17 cellular contexts compared by ENCODE assay signal in genomic region chr1:206578959-206579358, GRCh38. TPM values are rescaled to one million over a fixed set of nuclear protein-coding genes. Genes with fewer than 3 reads are reported as not detected.
A peak's percentile ranks its signal among the peaks of the same experiment; 100 is the strongest.
DNase-seq lines count a peak whose midpoint lies in the region; ATAC-seq and TF ChIP-seq lines count a peak whose summit lies in the region.
"Had no signal": no experiment of that assay in that cellular context is flagged by ENCODE, and none has a peak within 500 bp of the region (broad histone marks: within the 10 kb centered on the region; RNA-seq: fewer than 3 reads in every experiment).

No MANE protein-coding gene starts in this region.

- no peak for DNase-seq in activated naive CD4-positive, alpha-beta T cell treated with anti-CD3 and anti-CD28 coated beads, Interleukin-2, amount 10 ng/mL, durations not matched to agents 7 days and 5 days
- no peak for DNase-seq in activated naive CD4-positive, alpha-beta T cell treated with Interleukin-2 at 50 U/mL for 16 hours
- no peak for DNase-seq in Peyer's patch
- no peak for DNase-seq in effector memory CD4-positive, alpha-beta T cell
- DNase-seq in stimulated activated naive CD8-positive, alpha-beta T cell treated with anti-CD3 and anti-CD28 coated beads, Interleukin-15, amount 100 ng/mL, for 72 hours: no peak
- DNase-seq in dedifferentiated amniotic fluid mesenchymal stem cell (ENCODE audit: extremely low spot score): no peak
- no peak for DNase-seq in prostate gland (ENCODE audit: low spot score)
- DNase-seq: activated CD4-positive, alpha-beta T cell treated with anti-CD3 and anti-CD28 coated beads for 48 hours; BE2C; effector CD4-positive, alpha-beta T cell; H9; islet precursor cell; NCI-H2081; stimulated activated CD4-positive, alpha-beta T cell treated with anti-CD3 and anti-CD28 coated beads, Interleukin-2, amount 100 ng/mL, for 48 hours; stimulated activated naive CD4-positive, alpha-beta T cell; SW 1271 had no signal

- H3K9me3 ChIP-seq in Peyer's patch (no peaks in the 10 kb centered on the region), prostate gland (no peaks in the 10 kb centered on the region)
- no peaks in the 10 kb centered on the region for H3K9me3 ChIP-seq in effector memory CD4-positive, alpha-beta T cell (ENCODE audit: control insufficient read depth, low read length)
- H3K9me3 ChIP-seq: BE2C had no signal

- H3K27me3 Mint-ChIP-seq in activated naive CD4-positive, alpha-beta T cell treated with anti-CD3 and anti-CD28 coated beads, Interleukin-2, amount 10 ng/mL, durations not matched to agents 7 days and 5 days: no peaks in the 10 kb centered on the region
- H3K27me3 Mint-ChIP-seq in stimulated activated naive CD8-positive, alpha-beta T cell treated with anti-CD3 and anti-CD28 coated beads, Interleukin-15, amount 100 ng/mL, for 72 hours: no peaks in the 10 kb centered on the region

- H3K27ac Mint-ChIP-seq in activated naive CD4-positive, alpha-beta T cell treated with anti-CD3 and anti-CD28 coated beads, Interleukin-2, amount 10 ng/mL, durations not matched to agents 7 days and 5 days: peak overlapping the region; percentile 95
- H3K27ac Mint-ChIP-seq in stimulated activated naive CD8-positive, alpha-beta T cell treated with anti-CD3 and anti-CD28 coated beads, Interleukin-15, amount 100 ng/mL, for 72 hours: peak overlapping the region; percentile 99 to 100
- H3K27ac Mint-ChIP-seq: H9 had no signal

- H3K9me3 Mint-ChIP-seq in activated naive CD4-positive, alpha-beta T cell treated with anti-CD3 and anti-CD28 coated beads, Interleukin-2, amount 10 ng/mL, durations not matched to agents 7 days and 5 days: no peaks in the 10 kb centered on the region
- no peaks in the 10 kb centered on the region for H3K9me3 Mint-ChIP-seq in stimulated activated naive CD8-positive, alpha-beta T cell treated with anti-CD3 and anti-CD28 coated beads, Interleukin-15, amount 100 ng/mL, for 72 hours
- H3K9me3 Mint-ChIP-seq: H9 had no signal

- intact Hi-C loops in prostate gland (cut with DNase I): no loop called here

- H3K36me3 ChIP-seq in Peyer's patch (peaks cover 0 to 1% (median 0%) of the 10 kb centered on the region in 3 donors), prostate gland (no peaks in the 10 kb centered on the region)
- peaks cover 10% of the 10 kb centered on the region for H3K36me3 ChIP-seq in effector memory CD4-positive, alpha-beta T cell (ENCODE audit: control insufficient read depth, insufficient read depth, low read length)
- H3K36me3 ChIP-seq: BE2C had no signal

- H3K4me1 ChIP-seq in Peyer's patch (peaks cover 0 to 68% (median 43%) of the 10 kb centered on the region in 4 donors), prostate gland (replicated peaks) (no peaks in the 10 kb centered on the region)
- peaks cover 90% of the 10 kb centered on the region for H3K4me1 ChIP-seq in effector memory CD4-positive, alpha-beta T cell (ENCODE audit: control insufficient read depth, insufficient read depth, low read length, poor library complexity, severe bottlenecking)
- H3K4me1 ChIP-seq: BE2C had no signal

- no peak for ATAC-seq in stimulated activated naive CD8-positive, alpha-beta T cell treated with anti-CD3 and anti-CD28 coated beads, Interleukin-15, amount 100 ng/mL, for 72 hours
- ATAC-seq in GM18502 (IDR thresholded peaks at IDR 0.05; ENCODE audit: poor library complexity, unreplicated experiment): no peak

- H3K4me3 ChIP-seq in Peyer's patch (no peak overlapping the region), prostate gland (no peak overlapping the region)
- H3K4me3 ChIP-seq in effector memory CD4-positive, alpha-beta T cell (ENCODE audit: insufficient read depth, low read depth, low read length, poor library complexity, severe bottlenecking): peak overlapping the region; percentile 11

- H3K27ac ChIP-seq in Peyer's patch (peak overlapping the region; percentile 51 to 84 (median 82)), prostate gland (no peak overlapping the region)
- peak overlapping the region; percentile 93 for H3K27ac ChIP-seq in effector memory CD4-positive, alpha-beta T cell (ENCODE audit: insufficient read depth, low read length, poor library complexity, severe bottlenecking)

- CTCF ChIA-PET in activated naive CD4-positive, alpha-beta T cell treated with anti-CD3 and anti-CD28 coated beads, Interleukin-2, amount 10 ng/mL, durations not matched to agents 7 days and 5 days (lab: Charles Lee): interaction anchor here (1.0 to 11.8 kb wide), 5 partner anchors 9 to 89 kb away, joined by 3 to 414 read pairs (median 5); no protein-coding TSS in a partner anchor

- 83% methylated on average over 5 of the region's 5 CpGs for WGBS in prostate gland

- H3K36me3 Mint-ChIP-seq in activated naive CD4-positive, alpha-beta T cell treated with anti-CD3 and anti-CD28 coated beads, Interleukin-2, amount 10 ng/mL, durations not matched to agents 7 days and 5 days: peaks cover 75% of the 10 kb centered on the region

- TF ChIP-seq POLR2A in Peyer's patch (IDR thresholded peaks at IDR 0.05) (no peak), prostate gland (IDR thresholded peaks at IDR 0.05) (no peak)

- TF ChIP-seq CTCF in Peyer's patch (IDR thresholded peaks at IDR 0.05) (no peak), prostate gland (IDR thresholded peaks at IDR 0.05) (no peak)

- peak overlapping the region; percentile 65 for H3K4me3 Mint-ChIP-seq in activated naive CD4-positive, alpha-beta T cell treated with anti-CD3 and anti-CD28 coated beads, Interleukin-2, amount 10 ng/mL, durations not matched to agents 7 days and 5 days
- H3K4me3 Mint-ChIP-seq in stimulated activated naive CD8-positive, alpha-beta T cell treated with anti-CD3 and anti-CD28 coated beads, Interleukin-15, amount 100 ng/mL, for 72 hours: peak overlapping the region; percentile 89 to 93
- H3K4me3 Mint-ChIP-seq: H9 had no signal

- H3K27me3 ChIP-seq in Peyer's patch: no peaks in the 10 kb centered on the region
- no peaks in the 10 kb centered on the region for H3K27me3 ChIP-seq in effector memory CD4-positive, alpha-beta T cell (replicated peaks; ENCODE audit: control insufficient read depth, insufficient read depth, low read length, poor library complexity, severe bottlenecking)
- no peaks in the 10 kb centered on the region for H3K27me3 ChIP-seq in prostate gland (replicated peaks; ENCODE audit: insufficient read depth)
- H3K27me3 ChIP-seq: BE2C had no signal

- peaks cover 100% of the 10 kb centered on the region for H3K4me1 Mint-ChIP-seq in activated naive CD4-positive, alpha-beta T cell treated with anti-CD3 and anti-CD28 coated beads, Interleukin-2, amount 10 ng/mL, durations not matched to agents 7 days and 5 days
- peaks cover 100% of the 10 kb centered on the region for H3K4me1 Mint-ChIP-seq in stimulated activated naive CD8-positive, alpha-beta T cell treated with anti-CD3 and anti-CD28 coated beads, Interleukin-15, amount 100 ng/mL, for 72 hours

RNA-seq across cellular contexts. Expression of gene EIF2D, which starts 33.3 kb away (rescaled TPM):
- 10 to 100 TPM; 20.0 to 66.0 (median 34.9) TPM for total RNA-seq in Peyer's patch
- 10 to 100 TPM; 42.8 to 60.2 TPM for total RNA-seq in prostate gland

RNA-seq across cellular contexts. Expression of gene DYRK3, which starts 56.4 kb away (rescaled TPM):
- total RNA-seq in Peyer's patch (1 to 10 TPM in 1 of 4 donors, under 1 TPM in 2, not detected in 1; 0.67 to 3.3 (median 0.85) TPM), prostate gland (1 to 10 TPM; 2.6 to 9.7 TPM)

Comparison
In these comparisons a context has a peak if more than half of its experiments do, and no peak if none do; other contexts are left out.
1. H3K27ac ChIP-seq: peak in Peyer's patch (4 of 4) and effector memory CD4-positive, alpha-beta T cell (single experiment); none in prostate gland (0 of 2).